Comparison of ENCODE assay signal across 8 cellular contexts in the genomic region with DNA sequence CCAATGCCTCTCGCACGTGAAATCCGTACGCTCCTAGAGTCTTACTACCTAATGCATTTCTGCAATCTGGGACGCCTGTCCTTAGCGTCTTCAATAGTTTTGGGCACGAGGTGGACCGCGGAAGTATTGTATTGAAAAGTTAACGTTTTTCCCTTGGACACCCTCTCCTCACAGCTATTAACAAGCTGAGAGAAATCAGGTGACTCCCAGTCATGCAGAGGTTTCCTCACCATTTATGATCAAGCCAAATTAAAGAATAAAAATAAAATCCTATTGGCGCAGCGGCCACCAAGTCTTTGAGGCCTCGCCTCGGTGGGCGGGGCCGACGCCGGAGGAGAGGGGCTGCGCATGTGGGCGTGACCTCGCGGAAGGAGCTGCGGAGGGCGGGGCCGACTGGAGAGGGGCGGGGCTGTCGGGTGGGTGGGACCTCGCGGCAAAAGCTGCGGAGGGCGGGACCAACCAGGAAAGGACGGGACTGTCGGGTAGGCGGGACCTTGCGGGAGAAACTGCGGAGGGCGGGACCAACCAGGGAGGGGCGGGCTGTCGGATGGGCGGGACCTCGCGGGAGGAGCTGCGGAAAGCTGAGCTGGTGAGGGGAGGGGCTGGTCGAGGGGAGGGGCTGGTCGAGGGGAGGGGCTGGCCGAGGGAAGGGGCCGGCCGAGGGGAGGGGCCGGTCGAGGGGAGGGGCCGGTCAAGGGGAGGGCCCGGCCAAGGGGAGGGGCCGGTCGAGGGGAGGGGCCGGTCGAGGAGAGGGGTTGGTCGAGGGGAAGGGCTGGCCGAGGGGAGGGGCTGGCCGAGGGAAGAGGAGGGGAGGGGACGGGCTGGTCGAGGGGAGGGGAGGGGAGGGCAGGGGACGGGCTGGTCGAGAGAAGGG. TPM values are rescaled to one million over a fixed set of nuclear protein-coding genes. Genes with fewer than 3 reads are reported as not detected.
DNase-seq lines count a peak whose midpoint lies in the region; ATAC-seq and TF ChIP-seq lines count a peak whose summit lies in the region.

No MANE protein-coding gene starts in this region.

- H3K9me3 ChIP-seq in HCT116 (ENCODE audit: control insufficient read depth in 1 of 2, insufficient read depth in 1 of 2, low read depth in 1 of 2, low read length in 2 of 2) (no peaks in the 10 kb centered on the region), SJSA1 (replicated peaks) (no peaks in the 10 kb centered on the region)

- H3K27me3 Mint-ChIP-seq in neural crest cell (ENCODE audit: low read depth), result peaks cover 14% of the 10 kb centered on the region

- peak overlapping the region; percentile 100 for H3K4me2 ChIP-seq in HCT116 (ENCODE audit: low read length)

- peak; percentile 82 for ATAC-seq in HCT116
- ATAC-seq in stimulated activated naive CD8-positive, alpha-beta T cell treated with anti-CD3 and anti-CD28 coated beads, Interleukin-15, Interleukin-2, amounts not matched to agents 100 U/mL and 50 U/mL, for 24 hours, result peak; percentile 79

- no peaks in the 10 kb centered on the region for H3K9me2 ChIP-seq in HCT116 (ENCODE audit: insufficient read depth)

- RAD21 ChIA-PET in HCT116 (lab: Charles Lee; ENCODE audit: low non-redundant PET in 1 of 2, low total read pairs in 2 of 2, uncharacterized antibody in 2 of 2, unreplicated experiment in 2 of 2), result interaction anchor here (0.8 to 1.2 kb wide), 3 partner anchors 11 to 53 kb away, joined by 3 to 8 read pairs (median 6); no protein-coding TSS in a partner anchor

- TF ChIP-seq CTCF in HCT116 (IDR thresholded peaks at IDR 0.05 in 2 of 3, conservative IDR thresholded peaks at IDR 0.05 in 1 of 3; ENCODE audit: borderline replicate concordance in 1 of 3, insufficient read depth in 1 of 3, low read depth in 2 of 3, low read length in 2 of 3), result no peak
- TF ChIP-seq CTCF in foreskin fibroblast (IDR thresholded peaks at IDR 0.05; ENCODE audit: low read depth, low read length), result no peak
- TF ChIP-seq CTCF in neural crest cell (conservative IDR thresholded peaks at IDR 0.05), result no peak

- H3K4me3 ChIP-seq in HCT116 (replicated peaks in 1 of 2; ENCODE audit: low read depth in 1 of 2, low read length in 2 of 2) (peak overlapping the region in 1 of 2 experiments; percentile 13; a peak in 2 of 4 replicates), SJSA1 (no peak overlapping the region), foreskin fibroblast (ENCODE audit: low read depth in 1 of 2, low read length in 2 of 2) (peak overlapping the region; percentile 86 to 97)

- no peak overlapping the region for H3K27ac Mint-ChIP-seq in neural crest cell (ENCODE audit: unreplicated experiment)

- TF ChIP-seq RAD21 in HCT116 (IDR thresholded peaks at IDR 0.05; ENCODE audit: low read depth), result no peak

- TF ChIP-seq POLR2A in HCT116 (IDR thresholded peaks at IDR 0.05; ENCODE audit: borderline replicate concordance, extremely low read depth, insufficient read depth, insufficient read length), result no peak

- no peaks in the 10 kb centered on the region for H4K20me1 ChIP-seq in HCT116 (ENCODE audit: insufficient read depth)

- H2AFZ ChIP-seq in HCT116 (ENCODE audit: low read depth, low read length, poor library complexity, severe bottlenecking), result no peak overlapping the region

- H3K36me3 ChIP-seq in HCT116 (ENCODE audit: control insufficient read depth in 1 of 2, insufficient read depth in 2 of 2, low read length in 2 of 2) (no peaks in the 10 kb centered on the region), SJSA1 (no peaks in the 10 kb centered on the region)

- H3K27ac ChIP-seq in HCT116 (ENCODE audit: low read depth, low read length) (no peak overlapping the region), SJSA1 (no peak overlapping the region)

- intact Hi-C loops in HCT116 (cut with micrococcal nuclease), result no loop called here

- peaks cover 9% of the 10 kb centered on the region for H3K4me1 Mint-ChIP-seq in neural crest cell

- CTCF ChIA-PET in HCT116 (lab: Charles Lee), result interaction anchor here (0.7 to 2.3 kb wide), 6 partner anchors 11 to 764 kb away, joined by 3 to 25 read pairs (median 4); no protein-coding TSS in a partner anchor

- DNase-seq in DMS79 treated with DMSO at 0.1 percent for 48 hours (lab: John Stamatoyannopoulos, UW), result peak; percentile 95
- peak; percentile 94 for DNase-seq in HCT116 (ENCODE audit: low read depth, low spot score)
- peak; percentile 95 for DNase-seq in NAMALWA (ENCODE audit: low spot score)
- peak; percentile 81 to 97 for DNase-seq in SJSA1 (ENCODE audit: low read depth in 1 of 2, low spot score in 2 of 2)
- peak; percentile 89 to 98 (median 95) for DNase-seq in activated naive CD4-positive, alpha-beta T cell (lab: John Stamatoyannopoulos, UW)
- DNase-seq in foreskin fibroblast, result peak; percentile 97 to 99
- DNase-seq in neural crest cell (ENCODE audit: low read depth, low spot score), result peak; percentile 89
- DNase-seq in stimulated activated naive CD8-positive, alpha-beta T cell treated with anti-CD3 and anti-CD28 coated beads, Interleukin-15, Interleukin-2, amounts not matched to agents 100 U/mL and 50 U/mL, for 24 hours, result peak; percentile 96

- no peaks in the 10 kb centered on the region for H3K9me3 Mint-ChIP-seq in neural crest cell

- no peaks in the 10 kb centered on the region for H3K79me2 ChIP-seq in HCT116 (ENCODE audit: insufficient read depth, low read length)

- H3K36me3 Mint-ChIP-seq in neural crest cell (ENCODE audit: low read depth), result peaks cover 4% of the 10 kb centered on the region

- H3K27me3 ChIP-seq in HCT116 (ENCODE audit: insufficient read depth, low read length) (no peaks in the 10 kb centered on the region), SJSA1 (replicated peaks) (peaks cover 24% of the 10 kb centered on the region)

- H3K9ac ChIP-seq in HCT116 (ENCODE audit: low read length), result no peak overlapping the region

- peak overlapping the region; percentile 85 for H3K4me3 Mint-ChIP-seq in neural crest cell

- no TSS peak for BruUV-seq in HCT116 (replicated peaks; lab: Mats Ljungman, UMichigan)

- H3K4me1 ChIP-seq in HCT116 (ENCODE audit: control insufficient read depth in 1 of 2, insufficient read depth in 2 of 2, low read length in 2 of 2) (peaks cover 9 to 16% of the 10 kb centered on the region in 2 experiments), SJSA1 (replicated peaks) (peaks cover 9% of the 10 kb centered on the region)

- POLR2A ChIA-PET in HCT116 (lab: Charles Lee), result interaction anchor here (0.6 to 1.3 kb wide), 7 partner anchors 9 to 212 kb away, joined by 3 to 4 read pairs (median 3); no protein-coding TSS in a partner anchor

TF ChIP-seq in HCT116, 20 proteins besides CTCF, POLR2A, EP300 and RAD21:
- TF ChIP-seq SP1 (IDR thresholded peaks at IDR 0.05; ENCODE audit: low read depth) (peak; percentile 49), ELF1 (IDR thresholded peaks at IDR 0.05; ENCODE audit: borderline replicate concordance, low read depth) (no peak), EZH2phosphoT487 (IDR thresholded peaks at IDR 0.05; ENCODE audit: borderline replicate concordance) (no peak), POLR2AphosphoS5 (IDR thresholded peaks at IDR 0.05; ENCODE audit: low read depth, low read length) (no peak), SRF (IDR thresholded peaks at IDR 0.05; ENCODE audit: low read depth) (no peak)
TF ChIP-seq in HCT116: peak in this region for 1.

RNA-seq across cellular contexts. Expression of a gene that starts 1.1 kb away (rescaled TPM):
- total RNA-seq in HCT116 (2021; ENCODE audit: unreplicated experiment) (117 TPM), neural crest cell (122 and 134 TPM in 2 replicates)
- 66.7 and 78.7 TPM in 2 replicates for polyA plus RNA-seq in HCT116 (2012)
- total RNA-seq in SJSA1 (2014; rRNA removed; shearing (Covaris generic)), result 81.1 and 99.1 TPM in 2 replicates
